In genomic region chr9:16521868-16522381, GRCh38 we compare ENCODE assay signal across 11 cellular contexts.
DNase-seq lines count a peak whose midpoint lies in the region; ATAC-seq and TF ChIP-seq lines count a peak whose summit lies in the region.
"Had no signal": no experiment of that assay in that cellular context is flagged by ENCODE, and none has a peak within 500 bp of the region (broad histone marks: within the 10 kb centered on the region; RNA-seq: fewer than 3 reads in every experiment).

No MANE protein-coding gene starts in this region.

- no peaks in the 10 kb centered on the region for H3K36me3 ChIP-seq in SJSA1
- no peaks in the 10 kb centered on the region for H3K36me3 ChIP-seq in osteoblast (ENCODE audit: insufficient read depth, low read length)
- H3K36me3 ChIP-seq in Karpas-422 (ENCODE audit: insufficient read depth, low read length) = no peaks in the 10 kb centered on the region

- H2AFZ ChIP-seq in osteoblast (ENCODE audit: low read length) (peak overlapping the region; percentile 36), Karpas-422 (ENCODE audit: low read length) (no peak overlapping the region)

- no peak overlapping the region for H3K9ac ChIP-seq in Karpas-422 (ENCODE audit: low read length)

- TF ChIP-seq CTCF in fibroblast of the aortic adventitia (IDR thresholded peaks at IDR 0.05; ENCODE audit: insufficient read depth, low read length) (no peak), osteoblast (IDR thresholded peaks at IDR 0.05; ENCODE audit: extremely low read depth, low read depth, low read length) (no peak)

- H3K4me1 Mint-ChIP-seq in effector memory CD8-positive, alpha-beta T cell (ENCODE audit: low read depth in 2 of 2) = no peaks in the 10 kb centered on the region
- H3K4me1 Mint-ChIP-seq: naive B cell had no signal

- H3K4me2 ChIP-seq in osteoblast (ENCODE audit: insufficient read depth, low read length) (peak overlapping the region; percentile 56), Karpas-422 (ENCODE audit: low read depth, low read length, poor library complexity, severe bottlenecking) (no peak overlapping the region)

- peaks cover 38% of the 10 kb centered on the region for H3K79me2 ChIP-seq in osteoblast (ENCODE audit: insufficient read depth, low read length)
- H3K79me2 ChIP-seq in Karpas-422 (ENCODE audit: low read length) = no peaks in the 10 kb centered on the region

- H3K4me1 ChIP-seq in SJSA1 (replicated peaks) (peaks cover 26% of the 10 kb centered on the region), osteoblast (ENCODE audit: insufficient read depth, low read length) (peaks cover 40% of the 10 kb centered on the region), Karpas-422 (ENCODE audit: low read length) (no peaks in the 10 kb centered on the region)

- H3K27ac Mint-ChIP-seq in effector memory CD8-positive, alpha-beta T cell = no peak overlapping the region
- H3K27ac Mint-ChIP-seq: naive B cell; stimulated activated naive CD8-positive, alpha-beta T cell treated with anti-CD3 and anti-CD28 coated beads, Interleukin-15, Interleukin-2, amounts not matched to agents 100 ng/mL and 50 ng/mL, for 24 hours had no signal

- H3K4me3 ChIP-seq in SJSA1 (no peak overlapping the region), fibroblast of the aortic adventitia (ENCODE audit: low read depth, low read length) (no peak overlapping the region), osteoblast (ENCODE audit: insufficient read depth, low read length) (no peak overlapping the region), Karpas-422 (ENCODE audit: low read length) (no peak overlapping the region)

- no peak for ATAC-seq in HG03196 (IDR thresholded peaks at IDR 0.05; ENCODE audit: unreplicated experiment)
- ATAC-seq in effector memory CD8-positive, alpha-beta T cell (replicated peaks) = no peak
- no peak for ATAC-seq in HG02588 (IDR thresholded peaks at IDR 0.05; ENCODE audit: unreplicated experiment)

- no peaks in the 10 kb centered on the region for H4K20me1 ChIP-seq in osteoblast (ENCODE audit: insufficient read depth, low read length)
- H4K20me1 ChIP-seq in Karpas-422 (ENCODE audit: insufficient read depth, low read depth, low read length) = no peaks in the 10 kb centered on the region

- no peak overlapping the region for H3K4me3 Mint-ChIP-seq in effector memory CD8-positive, alpha-beta T cell
- H3K4me3 Mint-ChIP-seq: naive B cell; stimulated activated naive CD8-positive, alpha-beta T cell treated with anti-CD3 and anti-CD28 coated beads, Interleukin-15, Interleukin-2, amounts not matched to agents 100 ng/mL and 50 ng/mL, for 24 hours had no signal

- H3K27me3 ChIP-seq in SJSA1 (replicated peaks) (no peaks in the 10 kb centered on the region), osteoblast (ENCODE audit: insufficient read depth, low read length) (no peaks in the 10 kb centered on the region), Karpas-422 (ENCODE audit: low read length) (no peaks in the 10 kb centered on the region)

- H3K9me3 Mint-ChIP-seq in effector memory CD8-positive, alpha-beta T cell = peaks cover 6 to 7% of the 10 kb centered on the region in 2 donors
- H3K9me3 Mint-ChIP-seq: stimulated activated naive CD8-positive, alpha-beta T cell treated with anti-CD3 and anti-CD28 coated beads, Interleukin-15, Interleukin-2, amounts not matched to agents 100 ng/mL and 50 ng/mL, for 24 hours had no signal

- H3K36me3 Mint-ChIP-seq in effector memory CD8-positive, alpha-beta T cell (ENCODE audit: insufficient read depth) = no peaks in the 10 kb centered on the region
- H3K36me3 Mint-ChIP-seq: naive B cell had no signal

- peak overlapping the region; percentile 61 for H3K27ac ChIP-seq in SJSA1
- H3K27ac ChIP-seq in osteoblast (ENCODE audit: low read depth, low read length) = peak overlapping the region; percentile 73
- H3K27ac ChIP-seq in Karpas-422 (ENCODE audit: low read length) = no peak overlapping the region

- no peaks in the 10 kb centered on the region for H3K9me2 ChIP-seq in Karpas-422 (replicated peaks; ENCODE audit: insufficient read depth, low read length)

- no peaks in the 10 kb centered on the region for H3K9me3 ChIP-seq in SJSA1 (replicated peaks)
- H3K9me3 ChIP-seq in osteoblast (ENCODE audit: low read depth, low read length) = no peaks in the 10 kb centered on the region
- no peaks in the 10 kb centered on the region for H3K9me3 ChIP-seq in Karpas-422 (ENCODE audit: low read length)

- no peaks in the 10 kb centered on the region for H3K27me3 Mint-ChIP-seq in effector memory CD8-positive, alpha-beta T cell
- H3K27me3 Mint-ChIP-seq: naive B cell; stimulated activated naive CD8-positive, alpha-beta T cell treated with anti-CD3 and anti-CD28 coated beads, Interleukin-15, Interleukin-2, amounts not matched to agents 100 ng/mL and 50 ng/mL, for 24 hours had no signal

- DNase-seq in COLO829 (ENCODE audit: low spot score) (peak; percentile 64), SJSA1 (ENCODE audit: low read depth in 1 of 2, low spot score in 2 of 2) (peak; percentile 55 to 69), fibroblast of the aortic adventitia (ENCODE audit: low read depth) (peak; percentile 94), osteoblast (ENCODE audit: insufficient read length, low spot score, missing footprints) (peak; percentile 49), Karpas-422 (no peak)
- no peak for DNase-seq in effector memory CD8-positive, alpha-beta T cell
- DNase-seq: activated gamma-delta T cell treated with Interleukin-2 at 50 U/mL for 16 hours, naive B cell had no signal

Comparison
In these comparisons a context has a peak if more than half of its experiments do, and no peak if none do; other contexts are left out.
1. DNase-seq: peak in COLO829 (single experiment), SJSA1 (2 of 2), fibroblast of the aortic adventitia (single experiment) and osteoblast (single experiment); none in effector memory CD8-positive, alpha-beta T cell (0 of 3) and Karpas-422 (single experiment).